2 cellular contexts compared by ENCODE assay signal in genomic region chr3:23709987-23710386, GRCh38.
TF ChIP-seq lines count a peak whose summit lies in the region.

No MANE protein-coding gene starts in this region.

TF ChIP-seq in IMR-90, 13 proteins besides CTCF, POLR2A, EP300 and RAD21 (continued from another document):
- no peak for TF ChIP-seq USF2 (IDR thresholded peaks at IDR 0.05; ENCODE audit: low read depth, low read length)
- no peak for TF ChIP-seq CEBPB (IDR thresholded peaks at IDR 0.05; ENCODE audit: low read depth, low read length)
- no peak for TF ChIP-seq MAFK (IDR thresholded peaks at IDR 0.05; ENCODE audit: low read depth, low read length)
- TF ChIP-seq RCOR1 (IDR thresholded peaks at IDR 0.05; ENCODE audit: insufficient replicate concordance, low read length), result no peak
- no peak for TF ChIP-seq NFE2L2 (IDR thresholded peaks at IDR 0.05; ENCODE audit: low read depth, low read length)
- no peak for TF ChIP-seq RFX5 (IDR thresholded peaks at IDR 0.05; ENCODE audit: low read depth, low read length)
- no peak for TF ChIP-seq MAZ (IDR thresholded peaks at IDR 0.05; ENCODE audit: borderline replicate concordance, low read depth, low read length)

TF ChIP-seq in K562, 482 proteins besides CTCF, POLR2A, EP300 and RAD21 (continued from another document):
- TF ChIP-seq ZNF280B (CRISPR knock-in tag; IDR thresholded peaks at IDR 0.05) (no peak), ZMIZ1 (IDR thresholded peaks at IDR 0.05; ENCODE audit: low read depth in 2 of 2, low read length in 2 of 2) (no peak), CEBPZ (IDR thresholded peaks at IDR 0.05; ENCODE audit: borderline replicate concordance, low read depth, low read length) (no peak), SIN3B (IDR thresholded peaks at IDR 0.05; ENCODE audit: low read depth) (no peak)
TF ChIP-seq in K562: peak in this region for 0.
